Comparison of ENCODE assay signal across 10 cellular contexts in the genomic region with DNA sequence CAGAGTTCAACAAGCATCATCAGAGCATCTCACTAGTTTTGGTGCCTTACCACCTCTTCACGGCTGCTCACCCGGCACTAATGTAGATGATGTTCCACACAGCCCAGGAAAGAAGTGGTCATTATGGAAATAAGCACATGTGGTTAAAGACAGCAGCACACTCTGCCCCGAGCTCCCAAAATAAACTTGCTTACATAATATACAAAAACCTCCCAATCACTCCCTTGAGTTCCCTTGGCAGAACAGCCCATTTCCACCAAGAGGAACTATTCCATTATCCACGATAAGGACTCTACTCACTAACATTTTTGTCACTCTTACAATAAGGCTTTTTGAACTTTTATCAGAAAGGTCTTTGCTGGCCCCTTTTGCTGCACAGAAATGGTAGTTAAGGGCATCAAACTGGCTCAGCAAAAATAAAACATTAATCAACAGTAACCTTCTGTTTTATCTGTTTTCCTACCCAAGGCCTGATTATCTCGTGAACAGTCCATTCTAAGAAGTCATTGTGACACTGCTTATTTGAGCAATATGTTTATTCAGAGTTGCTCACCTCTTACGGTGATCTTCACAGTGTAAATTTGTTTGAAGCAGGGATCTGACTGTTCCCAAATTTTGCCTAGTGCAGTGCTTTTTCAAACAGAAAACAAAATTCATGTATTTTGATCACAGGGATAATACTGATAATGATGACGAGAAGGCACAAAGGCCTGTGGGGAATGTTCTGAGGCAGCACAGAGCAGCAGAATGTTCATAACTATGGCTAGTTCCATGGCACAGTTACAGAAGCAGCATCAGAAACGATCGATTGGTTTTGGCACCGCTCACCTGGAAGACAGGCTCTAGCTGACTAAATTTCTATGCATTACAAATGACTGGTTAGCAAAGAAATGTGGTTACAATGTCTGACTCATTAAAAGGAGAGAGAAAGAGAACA.
DNase-seq lines count a peak whose midpoint lies in the region; FAIRE-seq lines count a peak whose summit lies in the region.
"Had no signal": no experiment of that assay in that cellular context is flagged by ENCODE, and none has a peak within 500 bp of the region (broad histone marks: within the 10 kb centered on the region; RNA-seq: fewer than 3 reads in every experiment).

No MANE protein-coding gene starts in this region.

- FAIRE-seq in urothelium cell line (lab: Jason Lieb, UNC) = no peak

- DNase-seq in HuH-7.5 (ENCODE audit: low spot score) (peak; percentile 6), astrocyte of the hippocampus (ENCODE audit: low read depth, low spot score) (peak; percentile 75), kidney tubule cell (ENCODE audit: low spot score) (peak; percentile 41), urothelium cell line (ENCODE audit: low spot score) (peak; percentile 11), ureter (ENCODE audit: low spot score) (no peak), GM19240 (ENCODE audit: insufficient read length, low spot score) (no peak), T-helper 1 cell (no peak)
- DNase-seq: activated T-cell treated with anti-CD3 and anti-CD28 coated beads, Interleukin-2, amount 50 U/mL, for 48 hours; DMS79; NCI-H510A treated with DMSO at 0.1 percent for 48 hours had no signal

Comparison
In these comparisons a context has a peak if more than half of its experiments do, and no peak if none do; other contexts are left out.
1. DNase-seq: peak in HuH-7.5 (single experiment), astrocyte of the hippocampus (single experiment), kidney tubule cell (single experiment) and urothelium cell line (single experiment); none in ureter (single experiment), GM19240 (single experiment) and T-helper 1 cell (0 of 5).